Comparison of ENCODE assay signal across 11 cellular contexts in genomic region chr1:66294692-66295384, GRCh38.
DNase-seq lines count a peak whose midpoint lies in the region; ATAC-seq, FAIRE-seq and TF ChIP-seq lines count a peak whose summit lies in the region.
"Had no signal": no experiment of that assay in that cellular context is flagged by ENCODE, and none has a peak within 500 bp of the region (broad histone marks: within the 10 kb centered on the region; RNA-seq: fewer than 3 reads in every experiment).

No MANE protein-coding gene starts in this region.

- WGBS in K562 (ENCODE audit: insufficient coverage, low coverage, missing lambda C conversion rate): 0% methylated on average over 2 of the region's 2 CpGs

- POLR2A ChIA-PET in K562 (lab: Yijun Ruan, JAX): no interaction called here

- peak; percentile 58 for ATAC-seq in Right ventricle myocardium inferior
- no peak for ATAC-seq in K562
- no peak for ATAC-seq in HG03135 (IDR thresholded peaks at IDR 0.05; ENCODE audit: unreplicated experiment)
- ATAC-seq in GM18519 (IDR thresholded peaks at IDR 0.05; ENCODE audit: low FRiP score, unreplicated experiment): no peak

- no peaks in the 10 kb centered on the region for H3K4me1 ChIP-seq in K562 (replicated peaks in 1 of 2; ENCODE audit: control insufficient read depth in 2 of 2, insufficient read depth in 2 of 2, low read length in 2 of 2)
- H3K4me1 ChIP-seq in keratinocyte (ENCODE audit: control insufficient read depth, extremely low read depth, insufficient read depth, low read length): peaks cover 18% of the 10 kb centered on the region

- CTCF ChIA-PET in K562 (lab: Yijun Ruan, JAX; ENCODE audit: low intra/inter-chr PET ratio): interaction anchor here (0.6 kb wide), 1 partner anchor 138 kb away, joined by 3 read pairs; no protein-coding TSS in a partner anchor

- TF ChIP-seq RAD21 in K562 (CRISPR knock-in tag; conservative IDR thresholded peaks at IDR 0.05 in 1 of 2, IDR thresholded peaks at IDR 0.05 in 1 of 2): no peak

- H3K36me3 ChIP-seq in K562 (ENCODE audit: control insufficient read depth, insufficient read depth, low read length) (no peaks in the 10 kb centered on the region), keratinocyte (ENCODE audit: control insufficient read depth in 2 of 2, extremely low read depth in 1 of 2, insufficient read depth in 2 of 2, low read length in 2 of 2) (no peaks in the 10 kb centered on the region)

- H3K4me3 ChIP-seq in K562 (no peak overlapping the region), keratinocyte (ENCODE audit: control insufficient read depth in 2 of 3, extremely low read depth in 1 of 3, insufficient read depth in 2 of 3, low read depth in 1 of 3, low read length in 3 of 3) (no peak overlapping the region)

- TF ChIP-seq CTCF in K562 (IDR thresholded peaks at IDR 0.05 in 2 of 3, conservative IDR thresholded peaks at IDR 0.05 in 1 of 3; ENCODE audit: insufficient read depth in 2 of 3, low read depth in 1 of 3, low read length in 3 of 3) (no peak), keratinocyte (optimal IDR thresholded peaks at IDR 0.05 in 1 of 3, IDR thresholded peaks at IDR 0.05 in 1 of 3, conservative IDR thresholded peaks at IDR 0.05 in 1 of 3; ENCODE audit: extremely low read depth in 1 of 3, insufficient read depth in 2 of 3, low read length in 3 of 3) (no peak)

- H3K4me2 ChIP-seq in K562 (ENCODE audit: insufficient read depth, low read length): no peak overlapping the region
- H3K4me2 ChIP-seq in keratinocyte (ENCODE audit: control insufficient read depth, extremely low read depth, insufficient read depth, low read depth, low read length): peak overlapping the region; percentile 40

- H4K20me1 ChIP-seq in K562 (replicated peaks; ENCODE audit: control insufficient read depth, insufficient read depth, low read length) (no peaks in the 10 kb centered on the region), keratinocyte (ENCODE audit: control insufficient read depth, extremely low read depth, insufficient read depth, low read length) (no peaks in the 10 kb centered on the region)

- H3K9ac ChIP-seq in K562 (ENCODE audit: insufficient read depth in 1 of 2, low read depth in 2 of 2, low read length in 2 of 2) (no peak overlapping the region), keratinocyte (ENCODE audit: control insufficient read depth, extremely low read depth, insufficient read depth, low read length) (peak overlapping the region; percentile 42)

- no peak for TF ChIP-seq EP300 in K562 (IDR thresholded peaks at IDR 0.05; ENCODE audit: low read length)

- H3K27me3 ChIP-seq in K562 (ENCODE audit: control insufficient read depth in 2 of 2, insufficient read depth in 2 of 2, low read length in 2 of 2) (no peaks in the 10 kb centered on the region), keratinocyte (ENCODE audit: control insufficient read depth, extremely low read depth, insufficient read depth, low read length) (no peaks in the 10 kb centered on the region)

- no TSS peak for BruUV-seq in K562 (replicated peaks; lab: Mats Ljungman, UMichigan)

- H3K9me3 ChIP-seq in K562 (replicated peaks; ENCODE audit: control insufficient read depth, insufficient read depth, low read depth, low read length) (no peaks in the 10 kb centered on the region), keratinocyte (ENCODE audit: control insufficient read depth, low read depth, low read length) (no peaks in the 10 kb centered on the region)

- DNase-seq in Right ventricle myocardium inferior (ENCODE audit: missing footprints) (no peak), cardiac septum (ENCODE audit: low spot score) (no peak), K562 (ENCODE audit: extremely low read depth in 1 of 4, low spot score in 3 of 4) (no peak), keratinocyte (ENCODE audit: low read depth, low spot score) (no peak), GF-D8 (lab: John Stamatoyannopoulos, UW) (no peak), GM19240 (ENCODE audit: insufficient read length, low spot score) (no peak)
- DNase-seq: activated naive CD8-positive, alpha-beta T cell treated with anti-CD3 and anti-CD28 coated beads, Interleukin-2, amount 10 ng/mL, durations not matched to agents 7 days and 5 days; C1 segment of cervical spinal cord; NCI-H1092 had no signal

- FAIRE-seq in K562 (lab: Jason Lieb, UNC): no peak
- peak; percentile 79 for FAIRE-seq in keratinocyte (lab: Jason Lieb, UNC)

- in situ Hi-C loops in K562 (cut with MboI): no loop called here

- no peak overlapping the region for H2AFZ ChIP-seq in K562 (ENCODE audit: low read depth, low read length)
- peak overlapping the region; percentile 32 for H2AFZ ChIP-seq in keratinocyte (ENCODE audit: control insufficient read depth, low read length)

- dilution Hi-C loops in keratinocyte (cut with MboI; ENCODE audit: extremely low pct_ligation_motif_present, low sequenced_read_pairs): no loop called here

- no peak for TF ChIP-seq POLR2A in K562 (conservative IDR thresholded peaks at IDR 0.05)

- H3K9me1 ChIP-seq in K562 (ENCODE audit: control insufficient read depth, insufficient read depth, low read length): no peaks in the 10 kb centered on the region
- no peaks in the 10 kb centered on the region for H3K9me1 ChIP-seq in keratinocyte (ENCODE audit: control insufficient read depth, extremely low read depth, insufficient read depth, low read length)

- intact Hi-C loops in Right ventricle myocardium inferior (cut with DNase I) (no loop called here), cardiac septum (cut with DNase I) (no loop called here), K562 (cut with micrococcal nuclease) (no loop called here)

- H3K27ac ChIP-seq in K562 (ENCODE audit: extremely low read depth, low read depth, low read length): no peak overlapping the region
- peak overlapping the region; percentile 83 for H3K27ac ChIP-seq in keratinocyte (ENCODE audit: control insufficient read depth, insufficient read depth, low read length)

- H3K79me2 ChIP-seq in K562 (ENCODE audit: control insufficient read depth, insufficient read depth, low read length) (no peaks in the 10 kb centered on the region), keratinocyte (ENCODE audit: control insufficient read depth, insufficient read depth, low read length) (no peaks in the 10 kb centered on the region)

TF ChIP-seq in K562, 482 proteins besides CTCF, POLR2A, EP300 and RAD21:
- no peak for TF ChIP-seq ZNF354B (CRISPR knock-in tag; IDR thresholded peaks at IDR 0.05)
- peak; percentile 46; the same call in 1 of the 2 replicates for TF ChIP-seq FOSL1 (tag; conservative IDR thresholded peaks at IDR 0.05)
- TF ChIP-seq, protein P1, sequence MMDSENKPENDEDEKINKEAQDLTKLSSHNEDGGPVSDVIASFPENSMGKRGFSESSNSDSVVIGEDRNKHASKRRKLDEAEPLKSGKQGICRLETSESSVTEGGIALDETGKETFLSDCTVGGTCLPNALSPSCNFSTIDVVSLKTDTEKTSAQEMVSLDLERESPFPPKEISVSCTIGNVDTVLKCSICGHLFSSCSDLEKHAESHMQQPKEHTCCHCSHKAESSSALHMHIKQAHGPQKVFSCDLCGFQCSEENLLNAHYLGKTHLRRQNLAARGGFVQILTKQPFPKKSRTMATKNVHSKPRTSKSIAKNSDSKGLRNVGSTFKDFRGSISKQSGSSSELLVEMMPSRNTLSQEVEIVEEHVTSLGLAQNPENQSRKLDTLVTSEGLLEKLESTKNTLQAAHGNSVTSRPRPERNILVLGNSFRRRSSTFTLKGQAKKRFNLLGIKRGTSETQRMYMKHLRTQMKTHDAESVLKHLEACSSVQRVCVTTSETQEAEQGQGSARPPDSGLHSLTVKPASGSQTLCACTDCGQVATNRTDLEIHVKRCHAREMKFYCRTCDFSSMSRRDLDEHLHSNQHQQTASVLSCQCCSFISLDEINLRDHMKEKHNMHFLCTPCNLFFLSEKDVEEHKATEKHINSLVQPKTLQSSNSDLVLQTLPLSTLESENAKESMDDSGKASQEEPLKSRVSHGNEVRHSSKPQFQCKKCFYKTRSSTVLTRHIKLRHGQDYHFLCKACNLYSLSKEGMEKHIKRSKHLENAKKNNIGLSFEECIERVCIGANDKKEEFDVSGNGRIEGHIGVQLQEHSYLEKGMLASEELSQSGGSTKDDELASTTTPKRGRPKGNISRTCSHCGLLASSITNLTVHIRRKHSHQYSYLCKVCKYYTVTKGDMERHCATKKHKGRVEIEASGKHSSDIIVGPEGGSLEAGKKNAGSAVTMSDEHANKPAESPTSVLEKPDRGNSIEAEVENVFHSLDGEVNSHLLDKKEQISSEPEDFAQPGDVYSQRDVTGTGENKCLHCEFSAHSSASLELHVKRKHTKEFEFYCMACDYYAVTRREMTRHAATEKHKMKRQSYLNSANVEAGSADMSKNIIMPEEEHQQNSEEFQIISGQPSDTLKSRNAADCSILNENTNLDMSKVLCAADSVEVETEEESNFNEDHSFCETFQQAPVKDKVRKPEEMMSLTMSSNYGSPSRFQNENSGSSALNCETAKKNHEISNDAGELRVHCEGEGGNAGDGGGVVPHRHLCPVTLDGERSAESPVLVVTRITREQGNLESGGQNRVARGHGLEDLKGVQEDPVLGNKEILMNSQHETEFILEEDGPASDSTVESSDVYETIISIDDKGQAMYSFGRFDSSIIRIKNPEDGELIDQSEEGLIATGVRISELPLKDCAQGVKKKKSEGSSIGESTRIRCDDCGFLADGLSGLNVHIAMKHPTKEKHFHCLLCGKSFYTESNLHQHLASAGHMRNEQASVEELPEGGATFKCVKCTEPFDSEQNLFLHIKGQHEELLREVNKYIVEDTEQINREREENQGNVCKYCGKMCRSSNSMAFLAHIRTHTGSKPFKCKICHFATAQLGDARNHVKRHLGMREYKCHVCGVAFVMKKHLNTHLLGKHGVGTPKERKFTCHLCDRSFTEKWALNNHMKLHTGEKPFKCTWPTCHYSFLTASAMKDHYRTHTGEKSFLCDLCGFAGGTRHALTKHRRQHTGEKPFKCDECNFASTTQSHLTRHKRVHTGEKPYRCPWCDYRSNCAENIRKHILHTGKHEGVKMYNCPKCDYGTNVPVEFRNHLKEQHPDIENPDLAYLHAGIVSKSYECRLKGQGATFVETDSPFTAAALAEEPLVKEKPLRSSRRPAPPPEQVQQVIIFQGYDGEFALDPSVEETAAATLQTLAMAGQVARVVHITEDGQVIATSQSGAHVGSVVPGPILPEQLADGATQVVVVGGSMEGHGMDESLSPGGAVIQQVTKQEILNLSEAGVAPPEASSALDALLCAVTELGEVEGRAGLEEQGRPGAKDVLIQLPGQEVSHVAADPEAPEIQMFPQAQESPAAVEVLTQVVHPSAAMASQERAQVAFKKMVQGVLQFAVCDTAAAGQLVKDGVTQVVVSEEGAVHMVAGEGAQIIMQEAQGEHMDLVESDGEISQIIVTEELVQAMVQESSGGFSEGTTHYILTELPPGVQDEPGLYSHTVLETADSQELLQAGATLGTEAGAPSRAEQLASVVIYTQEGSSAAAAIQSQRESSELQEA (IDR thresholded peaks at IDR 0.05; ENCODE audit: low read depth): no peak
- TF ChIP-seq ZNF695 (CRISPR knock-in tag; IDR thresholded peaks at IDR 0.05): no peak
